ENCODE assay signal across 16 cellular contexts in the genomic region with DNA sequence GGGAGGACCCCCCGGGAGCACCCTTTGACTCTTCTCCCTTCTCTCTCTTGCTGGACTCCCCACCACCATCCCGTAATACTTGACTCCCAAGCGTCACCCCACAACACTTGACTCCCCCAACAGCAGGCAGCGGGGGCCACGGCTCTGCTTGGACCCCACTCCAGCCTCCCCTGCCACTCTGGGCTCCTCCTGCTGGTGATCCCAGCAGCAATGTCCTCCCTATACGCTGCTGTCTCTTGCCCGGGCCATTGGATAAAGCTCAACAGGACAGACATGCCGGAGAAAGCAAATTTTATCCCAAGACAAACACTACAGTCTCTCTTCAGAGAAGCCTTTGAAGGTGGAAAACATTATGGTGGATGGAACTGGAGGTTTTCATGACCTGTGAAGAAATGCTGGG. TPM values are rescaled to one million over a fixed set of nuclear protein-coding genes. Genes with fewer than 3 reads are reported as not detected.
DNase-seq lines count a peak whose midpoint lies in the region; ATAC-seq, FAIRE-seq and TF ChIP-seq lines count a peak whose summit lies in the region.
"Had no signal": no experiment of that assay in that cellular context is flagged by ENCODE, and none has a peak within 500 bp of the region (broad histone marks: within the 10 kb centered on the region; RNA-seq: fewer than 3 reads in every experiment).

No MANE protein-coding gene starts in this region.

- no TSS peak for BruUV-seq in HepG2 (replicated peaks; lab: Mats Ljungman, UMichigan)

- in situ Hi-C loops in HepG2 (cut with HindIII; ENCODE audit: extremely low pct_ligation_motif_present, low pct_unique_long_range_greater_than_20kb): no loop called here

- no peak for DNase-seq in HepG2 (ENCODE audit: low spot score)
- no peak for DNase-seq in right lobe of liver
- no peak for DNase-seq in dorsolateral prefrontal cortex
- DNase-seq in putamen (ENCODE audit: low spot score): peak; percentile 78
- no peak for DNase-seq in superior temporal gyrus (ENCODE audit: extremely low spot score)
- no peak for DNase-seq in T1000 (lab: John Stamatoyannopoulos, UW)
- no peak for DNase-seq in NCI-H146 (lab: John Stamatoyannopoulos, UW)
- DNase-seq: 8988T; AML-193; CD4-positive, CD25-positive, alpha-beta regulatory T cell; DMS53; GF-D8; HCEC 1CT; HFFc6 had no signal

- TF ChIP-seq POLR2A in HepG2 (IDR thresholded peaks at IDR 0.05; ENCODE audit: insufficient read depth in 1 of 2, low read depth in 2 of 2, low read length in 2 of 2) (no peak), right lobe of liver (IDR thresholded peaks at IDR 0.05) (no peak)

- no peak overlapping the region for H3K4me3 ChIP-seq in HepG2 (replicated peaks in 1 of 3; ENCODE audit: insufficient read depth in 1 of 3, low read depth in 2 of 3, low read length in 3 of 3)
- H3K4me3 ChIP-seq in right lobe of liver: no peak overlapping the region
- H3K4me3 ChIP-seq in dorsolateral prefrontal cortex: peak overlapping the region in 37 of 59 donors; percentile 1 to 45 (median 23)
- H3K4me3 ChIP-seq: BLaER1 treated with 17β-estradiol and CSF1 and Interleukin-3, amounts not matched to agents 10 nM and 100 nM had no signal

- ATAC-seq in HepG2 (no peak), right lobe of liver (no peak)

- H3K9ac ChIP-seq in HepG2 (ENCODE audit: insufficient read depth, low read depth, low read length): no peak overlapping the region
- H3K9ac ChIP-seq: BLaER1 treated with 17β-estradiol and CSF1 and Interleukin-3, amounts not matched to agents 10 nM and 100 nM had no signal

- POLR2A ChIA-PET in HepG2 (lab: Yijun Ruan, JAX): no interaction called here

- 13% methylated on average over 7 of the region's 8 CpGs for WGBS in HepG2 (ENCODE audit: low lambda C conversion rate)
- 70% methylated on average over 8 of the region's 8 CpGs for WGBS in right lobe of liver (ENCODE audit: insufficient coverage, low coverage, low lambda C conversion rate, missing lambda C conversion rate)

- TF ChIP-seq EP300 in HepG2 (IDR thresholded peaks at IDR 0.05; ENCODE audit: low read depth in 2 of 2, low read length in 2 of 2): no peak
- TF ChIP-seq EP300 in HepG2 (CRISPR knock-in tag; IDR thresholded peaks at IDR 0.05; ENCODE audit: borderline replicate concordance): no peak

- H3K4me1 ChIP-seq in HepG2 (ENCODE audit: insufficient read depth, low read length) (no peaks in the 10 kb centered on the region), right lobe of liver (no peaks in the 10 kb centered on the region)

- peaks cover 0 to 23% of the 10 kb centered on the region in 2 experiments; a peak in 2 of 5 replicates for H3K27me3 ChIP-seq in HepG2 (ENCODE audit: control insufficient read depth in 1 of 2, insufficient read depth in 2 of 2, low read length in 2 of 2)
- no peaks in the 10 kb centered on the region for H3K27me3 ChIP-seq in right lobe of liver
- peaks cover 0 to 8% (median 0%) of the 10 kb centered on the region in 45 donors for H3K27me3 ChIP-seq in dorsolateral prefrontal cortex
- H3K27me3 ChIP-seq: BLaER1 treated with 17β-estradiol and CSF1 and Interleukin-3, amounts not matched to agents 10 nM and 100 nM had no signal

- no peak for TF ChIP-seq RAD21 in HepG2 (CRISPR knock-in tag; IDR thresholded peaks at IDR 0.05)

- H3K9me3 ChIP-seq in HepG2 (ENCODE audit: low read length) (no peaks in the 10 kb centered on the region), right lobe of liver (no peaks in the 10 kb centered on the region)

- no peaks in the 10 kb centered on the region for H3K79me2 ChIP-seq in HepG2 (ENCODE audit: insufficient read depth, low read length)

- FAIRE-seq in HepG2 (lab: Jason Lieb, UNC): no peak

- TF ChIP-seq CTCF in HepG2 (CRISPR knock-in tag; IDR thresholded peaks at IDR 0.05) (no peak), right lobe of liver (IDR thresholded peaks at IDR 0.05) (no peak), dorsolateral prefrontal cortex (IDR thresholded peaks at IDR 0.05 in 54 of 56, conservative IDR thresholded peaks at IDR 0.05 in 2 of 56; ENCODE audit: low read depth in 1 of 56, partially characterized antibody in 56 of 56) (peak in 16 of 56 donors; percentile 4 to 35 (median 11))

- H3K4me2 ChIP-seq in HepG2 (ENCODE audit: low read depth, low read length): no peak overlapping the region
- H3K4me2 ChIP-seq: BLaER1 treated with 17β-estradiol and CSF1 and Interleukin-3, amounts not matched to agents 10 nM and 100 nM had no signal

- H4K20me1 ChIP-seq in HepG2 (ENCODE audit: insufficient read depth, low read length): no peaks in the 10 kb centered on the region
- H4K20me1 ChIP-seq: BLaER1 treated with 17β-estradiol and CSF1 and Interleukin-3, amounts not matched to agents 10 nM and 100 nM had no signal

- H3K36me3 ChIP-seq in HepG2 (replicated peaks in 1 of 2; ENCODE audit: control insufficient read depth in 1 of 2, insufficient read depth in 2 of 2, low read length in 2 of 2): no peaks in the 10 kb centered on the region
- H3K36me3 ChIP-seq in right lobe of liver: no peaks in the 10 kb centered on the region
- H3K36me3 ChIP-seq: BLaER1 treated with 17β-estradiol and CSF1 and Interleukin-3, amounts not matched to agents 10 nM and 100 nM had no signal

- intact Hi-C loops in HepG2 (cut with micrococcal nuclease; ENCODE audit: unreplicated experiment): no loop called here
- intact Hi-C loops in right lobe of liver (cut with DNase I): no loop called here
- intact Hi-C loops in dorsolateral prefrontal cortex (cut with DNase I): loop anchor here (2.0 to 10.0 kb wide), 3 partner anchors 22 to 92 kb away; a partner anchor contains a TSS

- no peak overlapping the region for H3K27ac ChIP-seq in HepG2 (ENCODE audit: extremely low read length, insufficient read depth, low read length)
- no peak overlapping the region for H3K27ac ChIP-seq in right lobe of liver
- H3K27ac ChIP-seq in dorsolateral prefrontal cortex: peak overlapping the region; percentile 80 to 100 (median 98)
- H3K27ac ChIP-seq: BLaER1 treated with 17β-estradiol and CSF1 and Interleukin-3, amounts not matched to agents 10 nM and 100 nM had no signal

- H2AFZ ChIP-seq in HepG2 (ENCODE audit: low read length): no peak overlapping the region

- CTCF ChIA-PET in HepG2 (lab: Yijun Ruan, JAX; ENCODE audit: low intra/inter-chr PET ratio, low total read pairs): no interaction called here

TF ChIP-seq in HepG2, 621 proteins besides CTCF, POLR2A, EP300 and RAD21:
- TF ChIP-seq RELA (CRISPR knock-in tag; IDR thresholded peaks at IDR 0.05) (no peak), ZNF263 (CRISPR knock-in tag; IDR thresholded peaks at IDR 0.05) (peak; percentile 29; the same call in 1 of the 2 replicates)

RNA-seq across cellular contexts. Expression of a gene that starts 20.4 kb away (rescaled TPM):
- total RNA-seq in HepG2 (2016; rRNA removed; fragmentation: Illumina TruSeq; extraction: Trizol): not detected in 2 replicates
- total RNA-seq in HepG2 (2016; cell fraction: cytosol; rRNA removed; fragmentation: Illumina TruSeq; extraction: Trizol; ENCODE audit: low read depth): not detected in 2 replicates
- not detected in 2 replicates for total RNA-seq in HepG2 (2016; cell fraction: insoluble cytoplasmic fraction; rRNA removed; fragmentation: Illumina TruSeq; extraction: Trizol)
- total RNA-seq in HepG2 (2016; cell fraction: membrane; rRNA removed; fragmentation: Illumina TruSeq; extraction: Trizol): not detected in 2 replicates
- total RNA-seq in HepG2 (2016; cell fraction: nucleus; rRNA removed; fragmentation: Illumina TruSeq; extraction: Trizol): not detected in 2 replicates
- not detected in 2 replicates for polyA plus RNA-seq in HepG2 (2011; rRNA removed)
- polyA plus RNA-seq in HepG2 (2011; cell fraction: cytosol; rRNA removed): not detected in 2 replicates
- polyA plus RNA-seq in HepG2 (2011; cell fraction: nucleus; rRNA removed): not detected in 2 replicates
- polyA plus RNA-seq in HepG2 (2012): not detected in 2 replicates
- polyA plus RNA-seq in HepG2 (2016; cell fraction: cytosol; fragmentation: Illumina TruSeq; extraction: Trizol; ENCODE audit: low read depth): not detected in 2 replicates
- not detected in 2 replicates for polyA plus RNA-seq in HepG2 (2016; cell fraction: insoluble cytoplasmic fraction; fragmentation: Illumina TruSeq; extraction: Trizol; ENCODE audit: low read depth)
- not detected in 2 replicates for polyA plus RNA-seq in HepG2 (2016; cell fraction: membrane; fragmentation: Illumina TruSeq; extraction: Trizol; ENCODE audit: low read depth)
- not detected in 2 replicates for polyA plus RNA-seq in HepG2 (2016; cell fraction: nucleus; fragmentation: Illumina TruSeq; extraction: Trizol; ENCODE audit: insufficient read depth, low read depth)
- polyA minus RNA-seq in HepG2 (2011; rRNA and poly(A)+ RNA removed; ENCODE audit: low replicate concordance): not detected in 2 replicates
- not detected in 2 replicates for polyA minus RNA-seq in HepG2 (2011; cell fraction: cytosol; rRNA and poly(A)+ RNA removed)
- polyA minus RNA-seq in HepG2 (2011; cell fraction: nucleus; rRNA and poly(A)+ RNA removed): not detected in 2 replicates
- total RNA-seq in right lobe of liver: not detected
- 100 to 1,000 TPM in 86 of 120 experiments, 10 to 100 TPM in 34; 44.5 to 389 (median 125) TPM for total RNA-seq in dorsolateral prefrontal cortex
- total RNA-seq: CD4-positive, CD25-positive, alpha-beta regulatory T cell; H4; HFFc6 had no signal
- polyA plus RNA-seq: CD4-positive, CD25-positive, alpha-beta regulatory T cell had no signal

Comparison
In these comparisons a context has a peak if more than half of its experiments do, and no peak if none do; other contexts are left out.
1. H3K27ac ChIP-seq: peak in dorsolateral prefrontal cortex (59 of 59); none in HepG2 (single experiment) and right lobe of liver (0 of 3).
2. H3K4me3 ChIP-seq: peak in dorsolateral prefrontal cortex (37 of 59); none in HepG2 (0 of 3) and right lobe of liver (0 of 3).
3. RNA of a gene that starts 20.4 kb away (total RNA-seq): 44.5 to 389 TPM in dorsolateral prefrontal cortex; not detected in HepG2 and not detected in right lobe of liver; every median in the first group is over 10 times any median in the second.
4. intact Hi-C loops: an anchor here in dorsolateral prefrontal cortex (2.0 to 10.0 kb wide); none called in HepG2 and right lobe of liver.